Comparison of ENCODE assay signal across 1 cellular context in genomic region chr17:40150215-40150614, GRCh38.
TF ChIP-seq lines count a peak whose summit lies in the region.

No MANE protein-coding gene starts in this region.

TF ChIP-seq in K562, 482 proteins besides CTCF, POLR2A, EP300 and RAD21:
- TF ChIP-seq PRDM10 (IDR thresholded peaks at IDR 0.05; ENCODE audit: partially characterized antibody), result peak; percentile 31
- TF ChIP-seq, protein P1, sequence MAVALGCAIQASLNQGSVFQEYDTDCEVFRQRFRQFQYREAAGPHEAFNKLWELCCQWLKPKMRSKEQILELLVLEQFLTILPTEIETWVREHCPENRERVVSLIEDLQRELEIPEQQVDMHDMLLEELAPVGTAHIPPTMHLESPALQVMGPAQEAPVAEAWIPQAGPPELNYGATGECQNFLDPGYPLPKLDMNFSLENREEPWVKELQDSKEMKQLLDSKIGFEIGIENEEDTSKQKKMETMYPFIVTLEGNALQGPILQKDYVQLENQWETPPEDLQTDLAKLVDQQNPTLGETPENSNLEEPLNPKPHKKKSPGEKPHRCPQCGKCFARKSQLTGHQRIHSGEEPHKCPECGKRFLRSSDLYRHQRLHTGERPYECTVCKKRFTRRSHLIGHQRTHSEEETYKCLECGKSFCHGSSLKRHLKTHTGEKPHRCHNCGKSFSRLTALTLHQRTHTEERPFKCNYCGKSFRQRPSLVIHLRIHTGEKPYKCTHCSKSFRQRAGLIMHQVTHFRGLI (CRISPR knock-in tag; IDR thresholded peaks at IDR 0.05), result no peak
